ENCODE assay signal across 9 cellular contexts in genomic region chr12:321606-322326, GRCh38. TPM values are rescaled to one million over a fixed set of nuclear protein-coding genes. Genes with fewer than 3 reads are reported as not detected.
DNase-seq lines count a peak whose midpoint lies in the region; ATAC-seq, FAIRE-seq and TF ChIP-seq lines count a peak whose summit lies in the region.
"Had no signal": no experiment of that assay in that cellular context is flagged by ENCODE, and none has a peak within 500 bp of the region (broad histone marks: within the 10 kb centered on the region; RNA-seq: fewer than 3 reads in every experiment).

No MANE protein-coding gene starts in this region.

- TF ChIP-seq POLR2A in right lobe of liver (IDR thresholded peaks at IDR 0.05), result no peak

- H3K4me3 ChIP-seq in astrocyte of the cerebellum (ENCODE audit: low read depth, low read length) (no peak overlapping the region), right lobe of liver (no peak overlapping the region)

- H3K36me3 ChIP-seq in right lobe of liver, result peaks cover 8 to 72% (median 33%) of the 10 kb centered on the region in 4 donors

- H3K9me3 ChIP-seq in right lobe of liver, result no peaks in the 10 kb centered on the region

- TF ChIP-seq CTCF in D721Med (IDR thresholded peaks at IDR 0.05; ENCODE audit: insufficient read depth, missing control alignments), result peak; percentile 29
- TF ChIP-seq CTCF in astrocyte of the cerebellum (IDR thresholded peaks at IDR 0.05; ENCODE audit: low read depth, low read length, missing control alignments), result peak; percentile 29
- TF ChIP-seq CTCF in right lobe of liver (IDR thresholded peaks at IDR 0.05), result peak; percentile 42 to 61 (median 57)

- FAIRE-seq in D721Med (lab: Jason Lieb, UNC), result no peak
- FAIRE-seq: endometrium had no signal

- intact Hi-C loops in right lobe of liver (cut with DNase I), result no loop called here

- 33% methylated on average over 1 of the region's 1 CpG for WGBS in right lobe of liver (ENCODE audit: insufficient coverage, low coverage, low lambda C conversion rate, missing lambda C conversion rate)

- in situ Hi-C loops in astrocyte of the cerebellum (cut with HindIII; ENCODE audit: low sequenced_read_pairs), result no loop called here

- no peak for DNase-seq in D721Med (ENCODE audit: insufficient read length, low spot score)
- DNase-seq in HuH-7 (ENCODE audit: low spot score), result peak; percentile 7
- no peak for DNase-seq in astrocyte of the cerebellum (ENCODE audit: low read depth)
- no peak for DNase-seq in right lobe of liver
- no peak for DNase-seq in HK-2 (ENCODE audit: unreplicated experiment)

- H3K27ac ChIP-seq in right lobe of liver, result no peak overlapping the region

- H3K27me3 ChIP-seq in right lobe of liver, result no peaks in the 10 kb centered on the region

- ATAC-seq in right lobe of liver (peak; percentile 77 to 86 (median 80)), GM21515 (IDR thresholded peaks at IDR 0.05; ENCODE audit: unreplicated experiment) (no peak), HG03442 (IDR thresholded peaks at IDR 0.05; ENCODE audit: unreplicated experiment) (no peak)

- H3K4me1 ChIP-seq in right lobe of liver, result peaks cover 0 to 10% (median 4%) of the 10 kb centered on the region in 4 donors

RNA-seq across cellular contexts. Expression of gene SLC6A13, which starts 59.1 kb away (rescaled TPM):
- 10 to 100 TPM in 3 of 6 experiments, 1 to 10 TPM in 3; 2.0 to 70.6 (median 14.4) TPM for total RNA-seq in right lobe of liver
- total RNA-seq: ureter had no signal

Comparison
In these comparisons a context has a peak if more than half of its experiments do, and no peak if none do; other contexts are left out.
1. ATAC-seq: peak in right lobe of liver (4 of 4); none in GM21515 (single experiment) and HG03442 (single experiment).
2. Peak in every context shown above with its lines, with median percentiles within 50 percentile points of each other: CTCF ChIP-seq.